Comparison of ENCODE assay signal across 14 cellular contexts in genomic region chr2:175855236-175855635, GRCh38.
DNase-seq lines count a peak whose midpoint lies in the region; ATAC-seq and TF ChIP-seq lines count a peak whose summit lies in the region.
"Had no signal": no experiment of that assay in that cellular context is flagged by ENCODE, and none has a peak within 500 bp of the region (broad histone marks: within the 10 kb centered on the region; RNA-seq: fewer than 3 reads in every experiment).

No MANE protein-coding gene starts in this region.

- no peak for ATAC-seq in HCT116
- no peak for ATAC-seq in GM21825 (IDR thresholded peaks at IDR 0.05; ENCODE audit: unreplicated experiment)

- WGBS in sigmoid colon, 2 donors = 67 to 70% methylated on average over 4 of the region's 4 CpGs

- H3K36me3 ChIP-seq in HCT116 (ENCODE audit: control insufficient read depth in 1 of 2, insufficient read depth in 2 of 2, low read length in 2 of 2) = no peaks in the 10 kb centered on the region
- no peaks in the 10 kb centered on the region for H3K36me3 ChIP-seq in sigmoid colon
- H3K36me3 ChIP-seq: BLaER1 treated with 17β-estradiol and CSF1 and Interleukin-3, amounts not matched to agents 10 nM and 100 nM; vagina had no signal

- H3K9ac ChIP-seq in HCT116 (ENCODE audit: low read length) = no peak overlapping the region
- H3K9ac ChIP-seq: BLaER1 treated with 17β-estradiol and CSF1 and Interleukin-3, amounts not matched to agents 10 nM and 100 nM had no signal

- H2AFZ ChIP-seq in HCT116 (ENCODE audit: low read depth, low read length, poor library complexity, severe bottlenecking) = peak overlapping the region; percentile 75

- TF ChIP-seq EP300 in sigmoid colon (IDR thresholded peaks at IDR 0.05) = no peak

- RAD21 ChIA-PET in HCT116 (lab: Charles Lee; ENCODE audit: low non-redundant PET in 1 of 2, low total read pairs in 2 of 2, uncharacterized antibody in 2 of 2, unreplicated experiment in 2 of 2) = no interaction called here

- H3K79me2 ChIP-seq in HCT116 (ENCODE audit: insufficient read depth, low read length) = no peaks in the 10 kb centered on the region

- no peak overlapping the region for H3K27ac ChIP-seq in HCT116 (ENCODE audit: low read depth, low read length)
- H3K27ac ChIP-seq in coronary artery = peak overlapping the region; percentile 70 to 78
- peak overlapping the region in 3 of 4 donors; percentile 73 to 78 (median 77) for H3K27ac ChIP-seq in sigmoid colon
- H3K27ac ChIP-seq: BLaER1 treated with 17β-estradiol and CSF1 and Interleukin-3, amounts not matched to agents 10 nM and 100 nM; vagina had no signal

- CTCF ChIA-PET in HCT116 (lab: Charles Lee) = no interaction called here

- TF ChIP-seq RAD21 in HCT116 (IDR thresholded peaks at IDR 0.05; ENCODE audit: low read depth) = no peak

- no peak overlapping the region for H3K4me3 ChIP-seq in HCT116 (replicated peaks in 1 of 2; ENCODE audit: low read depth in 1 of 2, low read length in 2 of 2)
- no peak overlapping the region for H3K4me3 ChIP-seq in coronary artery
- no peak overlapping the region for H3K4me3 ChIP-seq in sigmoid colon
- H3K4me3 ChIP-seq: BLaER1 treated with 17β-estradiol and CSF1 and Interleukin-3, amounts not matched to agents 10 nM and 100 nM; vagina had no signal

- no peaks in the 10 kb centered on the region for H3K9me3 ChIP-seq in HCT116 (ENCODE audit: control insufficient read depth in 1 of 2, insufficient read depth in 1 of 2, low read depth in 1 of 2, low read length in 2 of 2)
- no peaks in the 10 kb centered on the region for H3K9me3 ChIP-seq in sigmoid colon
- H3K9me3 ChIP-seq: vagina had no signal

- TF ChIP-seq POLR2A in HCT116 (IDR thresholded peaks at IDR 0.05; ENCODE audit: borderline replicate concordance, extremely low read depth, insufficient read depth, insufficient read length) (no peak), sigmoid colon (IDR thresholded peaks at IDR 0.05) (no peak)

- no peaks in the 10 kb centered on the region for H3K9me2 ChIP-seq in HCT116 (ENCODE audit: insufficient read depth)

- POLR2A ChIA-PET in HCT116 (lab: Charles Lee) = no interaction called here

- H3K4me2 ChIP-seq in HCT116 (ENCODE audit: low read length) = peak overlapping the region; percentile 59
- H3K4me2 ChIP-seq: BLaER1 treated with 17β-estradiol and CSF1 and Interleukin-3, amounts not matched to agents 10 nM and 100 nM had no signal

- no TSS peak for BruUV-seq in HCT116 (replicated peaks; lab: Mats Ljungman, UMichigan)

- TF ChIP-seq CTCF in HCT116 (IDR thresholded peaks at IDR 0.05 in 2 of 3, conservative IDR thresholded peaks at IDR 0.05 in 1 of 3; ENCODE audit: borderline replicate concordance in 1 of 3, insufficient read depth in 1 of 3, low read depth in 2 of 3, low read length in 2 of 3) (no peak), coronary artery (IDR thresholded peaks at IDR 0.05) (no peak), sigmoid colon (IDR thresholded peaks at IDR 0.05) (no peak)

- intact Hi-C loops in HCT116 (cut with micrococcal nuclease) (no loop called here), sigmoid colon (cut with DNase I) (loop anchor here (5.0 to 10.0 kb wide), 2 partner anchors 80 to 222 kb away; no protein-coding TSS in a partner anchor)

- no peaks in the 10 kb centered on the region for H3K27me3 ChIP-seq in HCT116 (ENCODE audit: insufficient read depth, low read length)
- H3K27me3 ChIP-seq in sigmoid colon = no peaks in the 10 kb centered on the region
- H3K27me3 ChIP-seq: BLaER1 treated with 17β-estradiol and CSF1 and Interleukin-3, amounts not matched to agents 10 nM and 100 nM; vagina had no signal

- H3K4me1 ChIP-seq in HCT116 (ENCODE audit: control insufficient read depth in 1 of 2, insufficient read depth in 2 of 2, low read length in 2 of 2) (peaks cover 5 to 13% of the 10 kb centered on the region in 2 experiments; a peak in 3 of 4 replicates), sigmoid colon (peaks cover 0 to 35% (median 14%) of the 10 kb centered on the region in 4 donors)
- H3K4me1 ChIP-seq: BLaER1 treated with 17β-estradiol and CSF1 and Interleukin-3, amounts not matched to agents 10 nM and 100 nM; vagina had no signal

- H4K20me1 ChIP-seq in HCT116 (ENCODE audit: insufficient read depth) = no peaks in the 10 kb centered on the region
- H4K20me1 ChIP-seq: BLaER1 treated with 17β-estradiol and CSF1 and Interleukin-3, amounts not matched to agents 10 nM and 100 nM had no signal

- peak; percentile 38 for DNase-seq in NCI-H82 (lab: John Stamatoyannopoulos, UW)
- no peak for DNase-seq in NCI-H82 treated with DMSO at 0.1 percent for 48 hours (lab: John Stamatoyannopoulos, UW; ENCODE audit: unreplicated experiment)
- DNase-seq in HCT116 (ENCODE audit: low read depth, low spot score) = no peak
- DNase-seq in coronary artery (ENCODE audit: low spot score) = no peak
- no peak for DNase-seq in sigmoid colon
- no peak for DNase-seq in T1000 (lab: John Stamatoyannopoulos, UW)
- no peak for DNase-seq in stimulated activated CD4-positive, alpha-beta T cell treated with anti-CD3 and anti-CD28 coated beads, Interleukin-2, amount 100 ng/mL, for 48 hours
- DNase-seq: activated CD4-positive, alpha-beta T cell treated with anti-CD3 and anti-CD28 coated beads, Interleukin-2, amount 10 ng/mL, durations not matched to agents 24 days and 14 days; activated naive CD4-positive, alpha-beta T cell treated with anti-CD3 and anti-CD28 coated beads, Interleukin-2, amount 50 U/mL, for 16 hours; erythroblast; kidney had no signal

TF ChIP-seq in HCT116, 20 proteins besides CTCF, POLR2A, EP300 and RAD21:
- TF ChIP-seq CBX3 (IDR thresholded peaks at IDR 0.05; ENCODE audit: low read depth) (no peak), JUND (IDR thresholded peaks at IDR 0.05) (no peak), EZH2 (IDR thresholded peaks at IDR 0.05) (no peak), FOSL1 (IDR thresholded peaks at IDR 0.05; ENCODE audit: low read depth) (no peak), EZH2phosphoT487 (IDR thresholded peaks at IDR 0.05; ENCODE audit: borderline replicate concordance) (no peak), SIN3A (IDR thresholded peaks at IDR 0.05; ENCODE audit: low read depth) (no peak), POLR2AphosphoS5 (IDR thresholded peaks at IDR 0.05; ENCODE audit: low read depth, low read length) (no peak), ZNF274 (IDR thresholded peaks at IDR 0.05; ENCODE audit: low read depth, low read length) (no peak)
